20 cellular contexts compared by ENCODE assay signal in the genomic region with DNA sequence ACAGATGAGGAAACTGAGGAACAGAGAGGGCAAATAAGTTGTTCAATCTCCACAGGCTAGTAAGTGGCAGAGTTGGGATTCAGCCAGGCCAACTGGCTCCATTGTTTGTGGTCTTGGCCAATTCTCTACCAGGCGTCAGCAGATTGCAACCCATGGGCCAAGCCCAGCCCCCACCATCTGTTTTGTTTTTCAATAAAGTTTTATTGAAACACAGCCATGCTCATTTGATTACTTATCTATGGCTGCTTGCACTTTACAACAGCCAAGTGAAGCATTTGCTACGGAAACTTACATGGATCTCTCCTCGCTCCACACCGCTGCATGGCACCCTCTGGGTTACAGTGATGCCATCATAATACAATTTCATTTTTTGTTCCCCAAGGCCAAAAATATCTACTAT.
"Had no signal": no experiment of that assay in that cellular context is flagged by ENCODE, and none has a peak within 500 bp of the region (broad histone marks: within the 10 kb centered on the region; RNA-seq: fewer than 3 reads in every experiment).

No MANE protein-coding gene starts in this region.

- H3K36me3 ChIP-seq: lower lobe of right lung, pancreas, suprapubic skin had no signal

- ATAC-seq: activated naive CD4-positive, alpha-beta T cell treated with anti-CD3 and anti-CD28 coated beads, Interleukin-2, amount 50 U/mL, for 72 hours; activated T-cell treated with anti-CD3 and anti-CD28 coated beads, Interleukin-2, amount 50 U/mL, for 72 hours; esophagus mucosa; left colon; lower lobe of right lung; pancreas; stimulated activated naive CD8-positive, alpha-beta T cell treated with anti-CD3 and anti-CD28 coated beads, Interleukin-15, Interleukin-2, amounts not matched to agents 100 U/mL and 50 U/mL, for 24 hours had no signal

- FAIRE-seq: colon, islet of Langerhans, pancreas, TTC549 had no signal

- H3K4me3 ChIP-seq: lower lobe of right lung, pancreas, suprapubic skin had no signal

- H3K9me3 ChIP-seq: lower lobe of right lung, pancreas, suprapubic skin had no signal

- H3K4me1 Mint-ChIP-seq: activated CD4-positive, alpha-beta T cell treated with anti-CD3 and anti-CD28 coated beads, Interleukin-2, amount 10 ng/mL, durations not matched to agents 7 days and 5 days had no signal

- H3K27ac ChIP-seq: lower lobe of right lung, pancreas, skin epidermis, suprapubic skin had no signal

- H3K4me1 ChIP-seq: lower lobe of right lung, pancreas, suprapubic skin had no signal

- DNase-seq: activated CD4-positive, alpha-beta T cell treated with anti-CD3 and anti-CD28 coated beads, Interleukin-2, amount 10 ng/mL, durations not matched to agents 7 days and 5 days; activated CD4-positive, CD25-positive, alpha-beta regulatory T cell; activated CD8-positive, alpha-beta memory T cell treated with anti-CD3 and anti-CD28 coated beads, Interleukin-2, amount 50 U/mL, for 48 hours; activated gamma-delta T cell; activated T-cell treated with anti-CD3 and anti-CD28 coated beads, Interleukin-2, amount 50 U/mL, for 72 hours; left colon; lower lobe of right lung; pancreas; retina; stimulated activated CD4-positive, alpha-beta T cell treated with anti-CD3 and anti-CD28 coated beads, Interleukin-4, amount 100 ng/mL, for 4 hours; stimulated activated CD8-positive, alpha-beta memory T cell treated with anti-CD3 and anti-CD28 coated beads, Interleukin-4, amount 100 ng/mL, for 48 hours; stimulated activated naive CD8-positive, alpha-beta T cell treated with anti-CD3 and anti-CD28 coated beads, Interleukin-15, Interleukin-2, amounts not matched to agents 100 U/mL and 50 U/mL, for 24 hours; trophoblast cell had no signal

- H3K27me3 Mint-ChIP-seq: activated CD4-positive, alpha-beta T cell treated with anti-CD3 and anti-CD28 coated beads, Interleukin-2, amount 10 ng/mL, durations not matched to agents 7 days and 5 days had no signal

- H3K27me3 ChIP-seq: pancreas, suprapubic skin had no signal

- H3K36me3 Mint-ChIP-seq: activated naive CD4-positive, alpha-beta T cell treated with anti-CD3 and anti-CD28 coated beads, Interleukin-2, amount 50 U/mL, for 72 hours had no signal

- H3K9me3 Mint-ChIP-seq: activated CD4-positive, alpha-beta T cell treated with anti-CD3 and anti-CD28 coated beads, Interleukin-2, amount 10 ng/mL, durations not matched to agents 7 days and 5 days; activated T-cell treated with anti-CD3 and anti-CD28 coated beads, Interleukin-2, amount 50 U/mL, for 72 hours had no signal

- H3K27ac Mint-ChIP-seq: activated CD4-positive, alpha-beta T cell treated with anti-CD3 and anti-CD28 coated beads, Interleukin-2, amount 10 ng/mL, durations not matched to agents 7 days and 5 days; activated T-cell treated with anti-CD3 and anti-CD28 coated beads, Interleukin-2, amount 50 U/mL, for 72 hours had no signal

- H3K4me3 Mint-ChIP-seq: activated CD4-positive, alpha-beta T cell treated with anti-CD3 and anti-CD28 coated beads, Interleukin-2, amount 10 ng/mL, durations not matched to agents 7 days and 5 days; activated T-cell treated with anti-CD3 and anti-CD28 coated beads, Interleukin-2, amount 50 U/mL, for 72 hours had no signal
